Comparison of ENCODE assay signal across 3 cellular contexts in genomic region chr10:97842114-97842513, GRCh38. TPM values are rescaled to one million over a fixed set of nuclear protein-coding genes. Genes with fewer than 3 reads are reported as not detected.
"Had no signal": no experiment of that assay in that cellular context is flagged by ENCODE, and none has a peak within 500 bp of the region (broad histone marks: within the 10 kb centered on the region; RNA-seq: fewer than 3 reads in every experiment).

No MANE protein-coding gene starts in this region.

RNA-seq across cellular contexts. Expression of gene GOLGA7B, which starts 7.5 kb away (rescaled TPM):
- total RNA-seq: endothelial cell of umbilical vein, glomerular endothelial cell had no signal
- polyA plus RNA-seq: fibroblast of lung had no signal
